27 cellular contexts compared by ENCODE assay signal in the genomic region with DNA sequence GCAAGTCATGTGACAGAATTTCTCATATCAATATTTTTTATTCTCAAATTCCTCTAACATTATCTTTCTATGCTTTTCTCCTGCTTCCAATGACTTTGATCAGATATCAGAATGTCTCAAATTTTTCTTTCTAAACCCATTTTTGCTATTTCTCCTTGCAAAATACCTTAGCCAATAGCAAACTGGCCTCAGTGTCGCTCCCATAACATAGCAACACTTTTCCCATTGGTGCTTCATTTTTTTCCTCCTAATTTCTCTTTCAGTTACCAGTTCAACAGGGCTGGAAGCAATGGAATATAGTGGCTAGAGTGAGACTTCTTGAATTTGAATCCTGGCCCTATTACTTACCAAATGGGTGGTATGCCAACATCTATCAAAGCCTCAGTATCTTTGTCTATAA.
"Had no signal": no experiment of that assay in that cellular context is flagged by ENCODE, and none has a peak within 500 bp of the region (broad histone marks: within the 10 kb centered on the region; RNA-seq: fewer than 3 reads in every experiment).

No MANE protein-coding gene starts in this region.

- H3K27me3 ChIP-seq: neural progenitor cell, ovary, right lobe of liver, sigmoid colon, stomach, thyroid gland, tibial nerve, upper lobe of left lung, vagina had no signal

- H3K79me2 ChIP-seq: parathyroid adenoma had no signal

- H3K27ac Mint-ChIP-seq: nephron; neural progenitor cell; progenitor cell of endocrine pancreas; stimulated activated effector memory CD8-positive, alpha-beta T cell treated with anti-CD3 and anti-CD28 coated beads, Interleukin-12 subunit alpha, Interleukin-12 subunit beta, amount 100 ng/mL, for 72 hours; stimulated activated naive B cell treated with anti-CD40 and anti-IgM and Interleukin-4, amounts not matched to agents 10 μg/mL and 1 μg/mL and 100 μg/mL, for 72 hours; stimulated activated naive CD8-positive, alpha-beta T cell treated with anti-CD3 and anti-CD28 coated beads, Interleukin-15, Interleukin-2, amounts not matched to agents 100 ng/mL and 50 ng/mL, for 24 hours had no signal

- H3K36me3 ChIP-seq: neural progenitor cell, ovary, right lobe of liver, sigmoid colon, stomach, thoracic aorta, thyroid gland, tibial nerve, upper lobe of left lung, vagina had no signal

- H3K9me3 Mint-ChIP-seq: nephron had no signal

- H2AFZ ChIP-seq: neural progenitor cell, parathyroid adenoma had no signal

- H3K27ac ChIP-seq: neural progenitor cell, ovary, parathyroid adenoma, psoas muscle, right lobe of liver, sigmoid colon, stomach, thoracic aorta, thyroid gland, tibial nerve, upper lobe of left lung, vagina had no signal

- H3K4me1 ChIP-seq: neural progenitor cell, parathyroid adenoma, psoas muscle, right lobe of liver, sigmoid colon, stomach, thyroid gland, tibial nerve, upper lobe of left lung, vagina had no signal

- H3K4me3 ChIP-seq: neural progenitor cell, ovary, psoas muscle, right lobe of liver, sigmoid colon, stomach, thoracic aorta, thyroid gland, tibial nerve, upper lobe of left lung, vagina had no signal

- H3K4me3 Mint-ChIP-seq: nephron; neural progenitor cell; stimulated activated effector memory CD8-positive, alpha-beta T cell treated with anti-CD3 and anti-CD28 coated beads, Interleukin-12 subunit alpha, Interleukin-12 subunit beta, amount 100 ng/mL, for 72 hours; stimulated activated naive B cell treated with anti-CD40 and anti-IgM and Interleukin-4, amounts not matched to agents 10 μg/mL and 1 μg/mL and 100 μg/mL, for 72 hours; stimulated activated naive CD8-positive, alpha-beta T cell treated with anti-CD3 and anti-CD28 coated beads, Interleukin-15, Interleukin-2, amounts not matched to agents 100 ng/mL and 50 ng/mL, for 24 hours had no signal

- H3K27me3 Mint-ChIP-seq: progenitor cell of endocrine pancreas; stimulated activated naive B cell treated with anti-CD40 and anti-IgM and Interleukin-4, amounts not matched to agents 10 μg/mL and 1 μg/mL and 100 μg/mL, for 72 hours; stimulated activated naive CD8-positive, alpha-beta T cell treated with anti-CD3 and anti-CD28 coated beads, Interleukin-15, Interleukin-2, amounts not matched to agents 100 ng/mL and 50 ng/mL, for 24 hours had no signal

- DNase-seq: occipital lobe; ovary; posterior cingulate gyrus; psoas muscle; right cardiac atrium; right lobe of liver; sigmoid colon; small intestine; stimulated activated CD4-positive, alpha-beta T cell treated with anti-CD3 and anti-CD28 coated beads, Interleukin-15, amount 100 ng/mL, for 24 hours; stimulated activated CD4-positive, alpha-beta T cell treated with anti-CD3 and anti-CD28 coated beads, Interleukin-2, amount 100 ng/mL, for 24 hours; stimulated activated CD4-positive, alpha-beta T cell treated with anti-CD3 and anti-CD28 coated beads, Interleukin-2, amount 100 ng/mL, for 48 hours; stimulated activated CD4-positive, alpha-beta T cell treated with anti-CD3 and anti-CD28 coated beads, Interleukin-4, amount 100 ng/mL, for 24 hours; stimulated activated naive B cell treated with anti-CD40 and anti-IgM and Interleukin-4, amounts not matched to agents 10 μg/mL and 1 μg/mL and 100 μg/mL, for 72 hours; stimulated activated naive CD4-positive, alpha-beta T cell treated with Interleukin-2 at 50 U/mL for 16 hours; stomach; thyroid gland; trophoblast cell; upper lobe of left lung had no signal

- H3K36me3 Mint-ChIP-seq: neural progenitor cell; stimulated activated effector memory CD8-positive, alpha-beta T cell treated with anti-CD3 and anti-CD28 coated beads, Interleukin-12 subunit alpha, Interleukin-12 subunit beta, amount 100 ng/mL, for 72 hours; stimulated activated naive B cell treated with anti-CD40 and anti-IgM and Interleukin-4, amounts not matched to agents 10 μg/mL and 1 μg/mL and 100 μg/mL, for 72 hours had no signal

- H3K9me3 ChIP-seq: ovary, psoas muscle, right lobe of liver, sigmoid colon, stomach, thoracic aorta, thyroid gland, tibial nerve, upper lobe of left lung, vagina had no signal

- H3K4me2 ChIP-seq: neural progenitor cell had no signal

- ATAC-seq: psoas muscle; right cardiac atrium; right lobe of liver; stimulated activated effector memory CD8-positive, alpha-beta T cell treated with anti-CD3 and anti-CD28 coated beads, Interleukin-12 subunit alpha, Interleukin-12 subunit beta, amount 100 ng/mL, for 72 hours; stimulated activated naive B cell treated with anti-CD40 and anti-IgM and Interleukin-4, amounts not matched to agents 10 μg/mL and 1 μg/mL and 100 μg/mL, for 72 hours had no signal

- H3K9ac ChIP-seq: neural progenitor cell, parathyroid adenoma had no signal

- H3K4me1 Mint-ChIP-seq: nephron; stimulated activated effector memory CD8-positive, alpha-beta T cell treated with anti-CD3 and anti-CD28 coated beads, Interleukin-12 subunit alpha, Interleukin-12 subunit beta, amount 100 ng/mL, for 72 hours; stimulated activated naive B cell treated with anti-CD40 and anti-IgM and Interleukin-4, amounts not matched to agents 10 μg/mL and 1 μg/mL and 100 μg/mL, for 72 hours had no signal
